Comparison of ENCODE assay signal across 8 cellular contexts in the genomic region with DNA sequence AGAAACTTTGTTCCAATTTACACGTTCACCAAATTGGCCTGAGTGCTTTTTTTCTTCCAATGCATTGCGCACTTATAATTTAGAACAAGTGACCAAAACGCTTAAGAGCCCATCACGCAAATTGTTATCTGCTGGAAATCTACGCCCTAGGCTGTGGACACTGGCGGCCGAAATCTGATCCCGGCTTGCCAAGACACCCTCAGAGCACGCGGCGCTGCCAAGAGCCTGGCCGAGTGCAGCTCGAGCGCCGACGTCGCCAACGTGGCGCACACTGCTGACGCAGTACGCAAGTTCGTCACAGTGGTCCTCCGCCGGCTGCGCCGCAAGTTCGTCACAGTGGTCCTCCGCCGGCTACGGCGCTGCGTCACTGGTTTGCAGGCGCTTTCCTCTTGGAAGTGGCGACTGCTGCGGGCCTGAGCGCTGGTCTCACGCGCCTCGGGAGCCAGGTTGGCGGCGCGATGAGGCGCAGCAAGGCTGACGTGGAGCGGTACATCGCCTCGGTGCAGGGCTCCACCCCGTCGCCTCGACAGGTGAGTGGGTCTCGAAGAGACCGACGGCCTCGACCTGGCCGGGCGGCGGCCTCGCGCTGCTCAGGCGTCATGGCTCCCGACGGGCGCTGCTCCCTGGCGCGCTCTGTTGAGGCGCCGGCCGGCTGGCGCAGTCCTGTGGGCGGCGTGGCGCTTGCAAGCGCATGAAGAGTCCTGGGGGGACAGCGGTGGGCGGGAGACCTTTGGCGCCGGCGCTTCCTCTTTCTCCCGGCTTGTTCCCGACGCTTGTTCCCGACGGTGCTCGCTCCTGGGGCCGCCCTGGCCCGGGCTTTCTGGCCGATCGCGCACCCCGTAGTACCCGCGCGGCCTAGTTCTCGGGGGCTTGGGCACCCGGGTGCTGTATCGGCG. TPM values are rescaled to one million over a fixed set of nuclear protein-coding genes. Genes with fewer than 3 reads are reported as not detected.
DNase-seq lines count a peak whose midpoint lies in the region; ATAC-seq and TF ChIP-seq lines count a peak whose summit lies in the region.

RANBP2 (plus strand) TSS at position 334 of the 896 bp plus-strand sequence; CDS start at position 459, 125 bp downstream.

- 0 to 1% (median 0%) methylated on average over 15 to 97 of the region's 97 CpGs for WGBS in adrenal gland, 4 donors
- 0 to 1% (median 1%) methylated on average over 27 to 97 of the region's 97 CpGs for WGBS in heart left ventricle, 4 donors
- 4% methylated on average over 67 of the region's 97 CpGs; no CpG with 5 or more reads in 1 of the 2 donors for WGBS in transverse colon (ENCODE audit: low coverage in 1 of 2), 2 donors

- H3K4me3 ChIP-seq in adrenal gland (peak within 1 kb of the TSS; percentile 26 to 98 (median 70)), heart left ventricle (peak within 1 kb of the TSS; percentile 60 to 100 (median 90)), transverse colon (peak within 1 kb of the TSS; percentile 64 to 98 (median 78))

- intact Hi-C loops in adrenal gland (cut with DNase I) (loop anchor here in 1 of 2 donors (10.0 kb wide), 1 partner anchor 115 kb away; no protein-coding TSS in a partner anchor), heart left ventricle (cut with DNase I) (loop anchor here in 1 of 10 donors (10.0 kb wide), 1 partner anchor 105 kb away; no protein-coding TSS in a partner anchor), transverse colon (cut with DNase I; ENCODE audit: low total_unique reads) (no loop called here)

- ATAC-seq in HG02884 (IDR thresholded peaks at IDR 0.05; ENCODE audit: unreplicated experiment) (peak; percentile 97), heart left ventricle (peak; percentile 96 to 100 (median 100))

- peak; percentile 89 for DNase-seq in NCI-H146 treated with DMSO at 0.1 percent for 48 hours (lab: John Stamatoyannopoulos, UW; ENCODE audit: unreplicated experiment)
- DNase-seq in T-helper 1 cell = peak; percentile 80 to 97 (median 91)
- DNase-seq in adrenal gland = peak; percentile 95 to 98 (median 97)
- peak; percentile 95 to 98 (median 97) for DNase-seq in heart left ventricle
- peak; percentile 91 for DNase-seq in pons (ENCODE audit: low spot score)
- DNase-seq in transverse colon = peak; percentile 96

- H3K36me3 ChIP-seq in adrenal gland (replicated peaks in 1 of 2) (no peaks in the 10 kb centered on the region), heart left ventricle (no peaks in the 10 kb centered on the region), transverse colon (no peaks in the 10 kb centered on the region)

- in situ Hi-C loops in transverse colon (cut with MboI; ENCODE audit: low pct_ligation_motif_present in 1 of 4, low pct_unique_long_range_greater_than_20kb in 1 of 4, low sequenced_read_pairs in 3 of 4) = loop anchor here in 1 of 4 donors (25.0 kb wide), 1 partner anchor 107 kb away; no protein-coding TSS in a partner anchor

- H3K9me3 ChIP-seq in adrenal gland (replicated peaks in 1 of 3) (no peaks in the 10 kb centered on the region), heart left ventricle (no peaks in the 10 kb centered on the region), transverse colon (no peaks in the 10 kb centered on the region)

- H3K27me3 ChIP-seq in adrenal gland (no peaks in the 10 kb centered on the region), heart left ventricle (no peaks in the 10 kb centered on the region), transverse colon (no peaks in the 10 kb centered on the region)

- peaks cover 0 to 17% of the 10 kb centered on the region in 2 donors for H3K4me1 ChIP-seq in adrenal gland (replicated peaks in 1 of 2)
- H3K4me1 ChIP-seq in heart left ventricle = peaks cover 0 to 33% (median 12%) of the 10 kb centered on the region in 12 donors
- H3K4me1 ChIP-seq in transverse colon = peaks cover 0 to 19% (median 6%) of the 10 kb centered on the region in 4 donors

- TF ChIP-seq CTCF in adrenal gland (IDR thresholded peaks at IDR 0.05) (no peak), heart left ventricle (IDR thresholded peaks at IDR 0.05) (no peak), transverse colon (IDR thresholded peaks at IDR 0.05) (no peak)

- TF ChIP-seq POLR2A in GM15510 (IDR thresholded peaks at IDR 0.05; ENCODE audit: borderline replicate concordance, extremely low read depth, insufficient read length) (peak; percentile 95), adrenal gland (IDR thresholded peaks at IDR 0.05) (peak; percentile 95 to 98), heart left ventricle (IDR thresholded peaks at IDR 0.05) (peak; percentile 37 to 94), transverse colon (IDR thresholded peaks at IDR 0.05) (peak; percentile 96)

- H3K27ac ChIP-seq in adrenal gland = peak within 1 kb of the TSS; percentile 34 to 99 (median 97)
- H3K27ac ChIP-seq in heart left ventricle = peak within 1 kb of the TSS; percentile 89 to 100 (median 95)
- peak within 1 kb of the TSS; percentile 94 to 100 (median 99) for H3K27ac ChIP-seq in transverse colon

- TF ChIP-seq EP300 in transverse colon (IDR thresholded peaks at IDR 0.05; ENCODE audit: low read depth) = peak; percentile 20

RNA-seq across cellular contexts. Expression of gene RANBP2, which starts in this region (rescaled TPM):
- 10 to 100 TPM; 38.8 to 85.3 (median 69.3) TPM for total RNA-seq in adrenal gland
- polyA plus RNA-seq in adrenal gland = 10 to 100 TPM; 17.7 to 48.9 (median 22.0) TPM
- total RNA-seq in heart left ventricle = 10 to 100 TPM; 43.3 to 67.7 (median 52.5) TPM
- 10 to 100 TPM in 1 of 2 donors, 1 to 10 TPM in 1; 9.9 to 16.4 TPM for polyA plus RNA-seq in heart left ventricle
- total RNA-seq in transverse colon = 10 to 100 TPM; 24.7 to 64.5 (median 52.5) TPM

Comparison
In these comparisons a context has a peak if more than half of its experiments do, and no peak if none do; other contexts are left out.
1. Peak in every context shown above with its lines: DNase-seq, ATAC-seq, H3K4me3 ChIP-seq and H3K27ac ChIP-seq.